8 cellular contexts compared by ENCODE assay signal in the genomic region with DNA sequence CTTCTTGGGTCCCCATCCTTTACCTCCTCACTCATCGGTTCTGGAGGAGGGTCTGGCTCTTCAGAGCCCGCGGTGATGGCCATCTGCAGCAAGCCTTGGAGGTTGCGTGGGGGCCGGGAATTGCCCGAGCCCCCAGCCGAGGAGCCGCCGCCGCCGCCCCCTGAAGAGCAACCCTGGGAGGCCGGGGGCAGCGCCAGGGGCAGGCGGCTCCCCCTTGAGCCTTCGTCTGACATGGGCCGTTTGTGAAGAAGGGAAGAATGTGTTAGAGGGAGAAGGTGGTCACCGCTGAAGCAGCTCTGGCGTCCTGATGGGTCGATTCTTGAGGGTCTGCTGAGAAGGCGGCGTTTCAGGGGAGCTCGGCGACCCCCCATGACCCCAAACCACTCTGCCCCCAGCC. TPM values are rescaled to one million over a fixed set of nuclear protein-coding genes. Genes with fewer than 3 reads are reported as not detected.
A peak's percentile ranks its signal among the peaks of the same experiment; 100 is the strongest.
DNase-seq lines count a peak whose midpoint lies in the region; ATAC-seq lines count a peak whose summit lies in the region.

No MANE protein-coding gene starts in this region.

- H3K27ac ChIP-seq in caudate nucleus (ENCODE audit: low read depth, low read length) (peak overlapping the region; percentile 94), mucosa of rectum (ENCODE audit: low read depth in 2 of 2, low read length in 2 of 2) (peak overlapping the region; percentile 77 to 87)

- peak overlapping the region; percentile 94 for H3K4me3 Mint-ChIP-seq in stimulated activated naive CD8-positive, alpha-beta T cell treated with anti-CD3 and anti-CD28 coated beads, Interleukin-15, Interleukin-2, amounts not matched to agents 100 ng/mL and 50 ng/mL, for 24 hours

- H3K4me1 ChIP-seq in mucosa of rectum (ENCODE audit: control insufficient read depth in 2 of 2, insufficient read depth in 2 of 2, low read length in 2 of 2) = peaks cover 13 to 15% of the 10 kb centered on the region in 2 donors

- no peaks in the 10 kb centered on the region for H3K27me3 Mint-ChIP-seq in stimulated activated naive CD8-positive, alpha-beta T cell treated with anti-CD3 and anti-CD28 coated beads, Interleukin-15, Interleukin-2, amounts not matched to agents 100 ng/mL and 50 ng/mL, for 24 hours

- H3K36me3 ChIP-seq in mucosa of rectum (ENCODE audit: control insufficient read depth in 2 of 2, insufficient read depth in 2 of 2, low read length in 2 of 2) = peaks cover 8 to 14% of the 10 kb centered on the region in 2 donors

- H3K4me3 ChIP-seq in mucosa of rectum (ENCODE audit: low read length in 2 of 2) = peak overlapping the region; percentile 86 to 94

- H3K9ac ChIP-seq in mucosa of rectum (ENCODE audit: low read depth in 1 of 2, low read length in 2 of 2) = peak overlapping the region; percentile 63 to 68

- H3K9me3 ChIP-seq in mucosa of rectum (ENCODE audit: control insufficient read depth in 2 of 2, low read length in 2 of 2) = no peaks in the 10 kb centered on the region

- H3K9me3 Mint-ChIP-seq in stimulated activated naive CD8-positive, alpha-beta T cell treated with anti-CD3 and anti-CD28 coated beads, Interleukin-15, Interleukin-2, amounts not matched to agents 100 ng/mL and 50 ng/mL, for 24 hours = no peaks in the 10 kb centered on the region

- intact Hi-C loops in posterior vena cava (cut with DNase I) = loop anchor here in 1 of 2 donors (5.0 kb wide), 1 partner anchor 722 kb away; no protein-coding TSS in a partner anchor

- no peak for ATAC-seq in stimulated activated naive CD8-positive, alpha-beta T cell treated with anti-CD3 and anti-CD28 coated beads, Interleukin-15, Interleukin-2, amounts not matched to agents 100 U/mL and 50 U/mL, for 24 hours
- no peak for ATAC-seq in HG03342 (IDR thresholded peaks at IDR 0.05; ENCODE audit: unreplicated experiment)

- peaks cover 52% of the 10 kb centered on the region for H3K4me1 Mint-ChIP-seq in stimulated activated naive CD8-positive, alpha-beta T cell treated with anti-CD3 and anti-CD28 coated beads, Interleukin-15, Interleukin-2, amounts not matched to agents 100 ng/mL and 50 ng/mL, for 24 hours (ENCODE audit: low read depth)

- H3K27ac Mint-ChIP-seq in stimulated activated naive CD8-positive, alpha-beta T cell treated with anti-CD3 and anti-CD28 coated beads, Interleukin-15, Interleukin-2, amounts not matched to agents 100 ng/mL and 50 ng/mL, for 24 hours = peak overlapping the region; percentile 98

- DNase-seq in stimulated activated naive CD8-positive, alpha-beta T cell treated with anti-CD3 and anti-CD28 coated beads, Interleukin-15, Interleukin-2, amounts not matched to agents 100 U/mL and 50 U/mL, for 24 hours = no peak
- no peak for DNase-seq in caudate nucleus (lab: John Stamatoyannopoulos, UW)
- DNase-seq in posterior vena cava (ENCODE audit: low spot score) = no peak
- DNase-seq in islet precursor cell = no peak
- no peak for DNase-seq in NCI-H146 (lab: John Stamatoyannopoulos, UW)

- H3K36me3 Mint-ChIP-seq in stimulated activated naive CD8-positive, alpha-beta T cell treated with anti-CD3 and anti-CD28 coated beads, Interleukin-15, Interleukin-2, amounts not matched to agents 100 ng/mL and 50 ng/mL, for 24 hours (ENCODE audit: low read depth) = peaks cover 34% of the 10 kb centered on the region

- H3K27me3 ChIP-seq in mucosa of rectum (ENCODE audit: control insufficient read depth in 2 of 2, insufficient read depth in 2 of 2, low read length in 2 of 2) = peaks cover 0 to 7% of the 10 kb centered on the region in 2 donors

RNA-seq across cellular contexts. Expression of a gene that starts 0.5 kb away (rescaled TPM):
- 10 to 100 TPM; 19.8 to 20.1 TPM for total RNA-seq in posterior vena cava

RNA-seq across cellular contexts. Expression of a gene that starts 4.4 kb away (rescaled TPM):
- 1 to 10 TPM; 7.2 to 9.2 TPM for total RNA-seq in posterior vena cava

RNA-seq across cellular contexts. Expression of a gene that starts 20.6 kb away (rescaled TPM):
- 10 to 100 TPM; 40.6 to 46.0 TPM for total RNA-seq in posterior vena cava

RNA-seq across cellular contexts. Expression of a gene that starts 45.8 kb away (rescaled TPM):
- 1 to 10 TPM; 1.9 to 5.4 TPM for total RNA-seq in posterior vena cava

RNA-seq across cellular contexts. Expression of a gene that starts 50.8 kb away (rescaled TPM):
- 1 to 10 TPM; 1.6 to 1.7 TPM for total RNA-seq in posterior vena cava
